In the genomic region with DNA sequence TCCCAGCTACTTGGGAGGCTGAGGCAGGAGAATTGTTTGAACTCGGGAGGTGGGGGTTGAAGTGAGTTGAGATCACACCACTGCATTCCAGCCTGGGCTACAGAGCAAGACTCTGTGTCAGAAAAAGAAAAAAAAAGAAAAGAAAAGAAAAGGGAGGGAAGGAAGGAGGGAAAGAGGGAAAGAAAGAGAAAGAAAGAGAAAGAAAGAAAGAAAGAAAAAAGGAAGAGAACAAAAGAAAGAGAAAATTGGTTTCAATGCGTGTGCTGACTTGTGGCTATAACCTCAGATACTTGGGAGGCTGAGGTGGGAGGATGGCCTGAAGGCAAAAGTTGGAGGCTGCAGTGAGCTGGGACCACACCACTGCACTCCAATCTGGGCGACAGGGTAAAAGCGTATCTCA, we compare ENCODE assay signal across 15 cellular contexts.
"Had no signal": no experiment of that assay in that cellular context is flagged by ENCODE, and none has a peak within 500 bp of the region (broad histone marks: within the 10 kb centered on the region; RNA-seq: fewer than 3 reads in every experiment).

No MANE protein-coding gene starts in this region.

- H3K9me3 ChIP-seq: tibial nerve had no signal

- H3K27ac Mint-ChIP-seq: activated T-cell treated with anti-CD3 and anti-CD28 coated beads, Interleukin-2, amount 50 U/mL, for 24 hours; stimulated activated naive B cell treated with anti-CD40 and anti-IgM and Interleukin-4, amounts not matched to agents 10 μg/mL and 1 μg/mL and 100 μg/mL, for 72 hours; T-helper 2 cell treated with Interferon-gamma antibody and Interleukin-4, amounts not matched to agents 5 μg/mL and 100 μg/mL, for 36 hours had no signal

- H3K4me3 Mint-ChIP-seq: activated T-cell treated with anti-CD3 and anti-CD28 coated beads, Interleukin-2, amount 50 U/mL, for 24 hours; neural progenitor cell; stimulated activated naive B cell treated with anti-CD40 and anti-IgM and Interleukin-4, amounts not matched to agents 10 μg/mL and 1 μg/mL and 100 μg/mL, for 72 hours; T-helper 2 cell treated with Interferon-gamma antibody and Interleukin-4, amounts not matched to agents 5 μg/mL and 100 μg/mL, for 36 hours had no signal

- ATAC-seq: activated CD4-positive, CD25-positive, alpha-beta regulatory T cell treated with anti-CD3 and anti-CD28 coated beads, Interleukin-2, amount 50 U/mL, for 24 hours; esophagus mucosa; left ventricle myocardium superior; stimulated activated naive B cell treated with anti-CD40 and anti-IgM and Interleukin-4, amounts not matched to agents 10 μg/mL and 1 μg/mL and 100 μg/mL, for 72 hours had no signal

- DNase-seq: activated CD4-positive, alpha-beta T cell treated with anti-CD3 and anti-CD28 coated beads, Interleukin-2, amount 50 U/mL, for 4 hours; activated naive CD4-positive, alpha-beta T cell treated with anti-CD3 and anti-CD28 coated beads, Interleukin-2, amount 50 U/mL, for 16 hours; activated T-cell treated with anti-CD3 and anti-CD28 coated beads, Interleukin-2, amount 50 U/mL, for 24 hours; hippocampal formation; kidney glomerular epithelial cell; left ventricle myocardium superior; retina; stimulated activated CD4-positive, alpha-beta T cell treated with anti-CD3 and anti-CD28 coated beads, Interleukin-2, amount 100 ng/mL, for 48 hours; stimulated activated naive B cell treated with anti-CD40 and anti-IgM and Interleukin-4, amounts not matched to agents 10 μg/mL and 1 μg/mL and 100 μg/mL, for 72 hours; SW 1271 had no signal

- H2AFZ ChIP-seq: neural progenitor cell had no signal

- H3K36me3 ChIP-seq: neural progenitor cell, tibial nerve had no signal

- H3K27me3 ChIP-seq: neural progenitor cell, tibial nerve had no signal

- H3K9me3 Mint-ChIP-seq: neural progenitor cell had no signal

- H3K9ac ChIP-seq: neural progenitor cell had no signal

- H3K27ac ChIP-seq: neural progenitor cell had no signal

- H3K36me3 Mint-ChIP-seq: neural progenitor cell had no signal
